Comparison of ENCODE assay signal across 27 cellular contexts in genomic region chr17:42026821-42027539, GRCh38. TPM values are rescaled to one million over a fixed set of nuclear protein-coding genes. Genes with fewer than 3 reads are reported as not detected.
DNase-seq lines count a peak whose midpoint lies in the region; ATAC-seq and TF ChIP-seq lines count a peak whose summit lies in the region.
"Had no signal": no experiment of that assay in that cellular context is flagged by ENCODE, and none has a peak within 500 bp of the region (broad histone marks: within the 10 kb centered on the region; RNA-seq: fewer than 3 reads in every experiment).

No MANE protein-coding gene starts in this region.

- ATAC-seq in GM21447 (IDR thresholded peaks at IDR 0.05; ENCODE audit: unreplicated experiment): no peak
- ATAC-seq: activated CD4-positive, CD25-positive, alpha-beta regulatory T cell treated with anti-CD3 and anti-CD28 coated beads, Interleukin-2, amount 50 U/mL, for 24 hours; activated T-helper 17 cell treated with anti-CD3 and anti-CD28 coated beads, Interleukin-2, amount 50 U/mL, for 72 hours; left lung had no signal

- H4K20me1 ChIP-seq in osteoblast (ENCODE audit: insufficient read depth, low read length) (no peaks in the 10 kb centered on the region), OCI-LY7 (ENCODE audit: insufficient read depth, low read length) (no peaks in the 10 kb centered on the region)

- POLR2A ChIA-PET in OCI-LY7 (lab: Charles Lee): interaction anchor here (0.6 to 1.5 kb wide), 4 partner anchors 10 to 997 kb away, joined by 3 to 7 read pairs (median 3); partner anchors contain the start of gene DNAJC7

- DNase-seq in NCI-H82 (lab: John Stamatoyannopoulos, UW) (peak; percentile 31), NCI-H82 treated with DMSO at 0.1 percent for 48 hours (lab: John Stamatoyannopoulos, UW; ENCODE audit: unreplicated experiment) (no peak), NT2/D1 (ENCODE audit: low read depth, low spot score) (no peak), osteoblast (ENCODE audit: insufficient read length, low spot score, missing footprints) (peak; percentile 85), NCI-H2171 (lab: John Stamatoyannopoulos, UW) (no peak), OCI-LY7 (ENCODE audit: low spot score) (no peak)
- DNase-seq: 8988T; activated CD4-positive, alpha-beta memory T cell treated with anti-CD3 and anti-CD28 coated beads for 36 hours; activated CD8-positive, alpha-beta memory T cell treated with anti-CD3 and anti-CD28 coated beads, Interleukin-2, amount 50 U/mL, for 4 hours; CD8-positive, alpha-beta memory T cell; colonic mucosa; esophagus squamous epithelium; foreskin melanocyte; HFFc6; left lung; mesendoderm; NCI-H1092; NCI-H187; NCI-H524 treated with DMSO at 0.1 percent for 48 hours; transverse colon had no signal

- no peak overlapping the region for H3K4me2 ChIP-seq in osteoblast (ENCODE audit: insufficient read depth, low read length)
- H3K4me2 ChIP-seq in OCI-LY7 (ENCODE audit: low read length): no peak overlapping the region
- H3K4me2 ChIP-seq: smooth muscle cell had no signal

- CTCF ChIA-PET in OCI-LY7 (lab: Charles Lee; ENCODE audit: unreplicated experiment): no interaction called here

- peaks cover 2% of the 10 kb centered on the region for H3K79me2 ChIP-seq in osteoblast (ENCODE audit: insufficient read depth, low read length)
- no peaks in the 10 kb centered on the region for H3K79me2 ChIP-seq in OCI-LY7 (ENCODE audit: insufficient read depth, low read depth, low read length)

- H2AFZ ChIP-seq in osteoblast (ENCODE audit: low read length): no peak overlapping the region
- H2AFZ ChIP-seq in OCI-LY7 (ENCODE audit: low read length): no peak overlapping the region

- H3K27me3 ChIP-seq in NT2/D1 (ENCODE audit: insufficient read depth, insufficient read length) (no peaks in the 10 kb centered on the region), iPS-15b (ENCODE audit: control insufficient read depth, insufficient read depth, low read length) (no peaks in the 10 kb centered on the region), osteoblast (ENCODE audit: insufficient read depth, low read length) (no peaks in the 10 kb centered on the region)
- H3K27me3 ChIP-seq: ascending aorta, cardiac muscle cell, colonic mucosa, left lung, transverse colon had no signal

- H3K9me2 ChIP-seq in OCI-LY7 (ENCODE audit: insufficient read depth, low read length): no peaks in the 10 kb centered on the region

- H3K4me1 ChIP-seq in NT2/D1 (ENCODE audit: insufficient read depth, insufficient read length) (peaks cover 25% of the 10 kb centered on the region), iPS-15b (ENCODE audit: control insufficient read depth, insufficient read depth, low read length) (peaks cover 7% of the 10 kb centered on the region), osteoblast (ENCODE audit: insufficient read depth, low read length) (peaks cover 12% of the 10 kb centered on the region), OCI-LY7 (ENCODE audit: insufficient read depth, low read length, poor library complexity, severe bottlenecking) (peaks cover 16% of the 10 kb centered on the region)

- no peaks in the 10 kb centered on the region for H3K9me3 ChIP-seq in NT2/D1 (ENCODE audit: insufficient read depth, low read length)
- H3K9me3 ChIP-seq in iPS-15b (ENCODE audit: control insufficient read depth, insufficient read depth, low read length): no peaks in the 10 kb centered on the region
- no peaks in the 10 kb centered on the region for H3K9me3 ChIP-seq in osteoblast (ENCODE audit: low read depth, low read length)
- no peaks in the 10 kb centered on the region for H3K9me3 ChIP-seq in OCI-LY7 (ENCODE audit: low read length)
- H3K9me3 ChIP-seq: ascending aorta, colonic mucosa, esophagus squamous epithelium, left lung, transverse colon had no signal

- H3K36me3 ChIP-seq in NT2/D1 (ENCODE audit: insufficient read depth, insufficient read length, low read length): peaks cover 39% of the 10 kb centered on the region
- H3K36me3 ChIP-seq in iPS-15b (ENCODE audit: control insufficient read depth, insufficient read depth, low read length): peaks cover 24% of the 10 kb centered on the region
- peaks cover 22% of the 10 kb centered on the region for H3K36me3 ChIP-seq in osteoblast (ENCODE audit: insufficient read depth, low read length)
- peaks cover 31% of the 10 kb centered on the region for H3K36me3 ChIP-seq in OCI-LY7 (ENCODE audit: insufficient read depth, low read length)

- BruUV-seq in OCI-LY7 (replicated peaks; lab: Mats Ljungman, UMichigan): no TSS peak

- no peak overlapping the region for H3K4me3 ChIP-seq in NT2/D1 (ENCODE audit: insufficient read length, low read depth)
- H3K4me3 ChIP-seq in iPS-15b (ENCODE audit: low read depth, low read length): no peak overlapping the region
- H3K4me3 ChIP-seq in osteoblast (ENCODE audit: insufficient read depth, low read length): no peak overlapping the region
- H3K4me3 ChIP-seq in OCI-LY7 (ENCODE audit: low read depth, low read length, poor library complexity, severe bottlenecking): no peak overlapping the region
- H3K4me3 ChIP-seq: ascending aorta, cardiac muscle cell, colonic mucosa, esophagus squamous epithelium, left lung, smooth muscle cell, transverse colon had no signal

- TF ChIP-seq CTCF in osteoblast (IDR thresholded peaks at IDR 0.05; ENCODE audit: extremely low read depth, low read depth, low read length) (no peak), OCI-LY7 (conservative IDR thresholded peaks at IDR 0.05; ENCODE audit: low read length) (no peak)

- intact Hi-C loops in OCI-LY7 (cut with micrococcal nuclease; ENCODE audit: unreplicated experiment): no loop called here

- peak overlapping the region; percentile 42 for H3K9ac ChIP-seq in NT2/D1 (ENCODE audit: insufficient read length, low read depth)
- H3K9ac ChIP-seq in iPS-15b (ENCODE audit: low read depth, low read length): peak overlapping the region; percentile 60

- H3K27ac ChIP-seq in osteoblast (ENCODE audit: low read depth, low read length) (no peak overlapping the region), OCI-LY7 (ENCODE audit: low read depth, low read length, poor library complexity, severe bottlenecking) (no peak overlapping the region)
- H3K27ac ChIP-seq: ascending aorta, colonic mucosa, esophagus squamous epithelium, left lung, transverse colon had no signal

RNA-seq across cellular contexts. Expression of gene NKIRAS2, which starts 7.1 kb away (rescaled TPM):
- total RNA-seq in osteoblast: 38.0 and 39.1 TPM in 2 replicates
- 34.8 and 40.2 TPM in 2 replicates for total RNA-seq in OCI-LY7 (2014; rRNA removed; shearing (Covaris generic))
- 32.8 and 38.1 TPM in 2 replicates for total RNA-seq in OCI-LY7 (2022)

RNA-seq across cellular contexts. Expression of gene DNAJC7, which starts 9.7 kb away (rescaled TPM):
- total RNA-seq in osteoblast (75.3 and 76.3 TPM in 2 replicates), OCI-LY7 (2022) (118 and 124 TPM in 2 replicates)
- total RNA-seq in OCI-LY7 (2014; rRNA removed; shearing (Covaris generic)): 76.4 and 87.1 TPM in 2 replicates

RNA-seq across cellular contexts. Expression of gene C17orf113, which starts 23.4 kb away (rescaled TPM):
- total RNA-seq in osteoblast (under 0.01 and 0.29 TPM in 2 replicates), OCI-LY7 (2022) (0.25 TPM in 1 of 2 replicates, not detected in the other)
- 0.10 and 0.25 TPM in 2 replicates for total RNA-seq in OCI-LY7 (2014; rRNA removed; shearing (Covaris generic))

Comparison
In these comparisons a context has a peak if more than half of its experiments do, and no peak if none do; other contexts are left out.
1. DNase-seq: peak in NCI-H82 (single experiment) and osteoblast (single experiment); none in NCI-H82 treated with DMSO at 0.1 percent for 48 hours (single experiment), NT2/D1 (single experiment), NCI-H2171 (single experiment) and OCI-LY7 (single experiment).